Comparison of ENCODE assay signal across 8 cellular contexts in the genomic region with DNA sequence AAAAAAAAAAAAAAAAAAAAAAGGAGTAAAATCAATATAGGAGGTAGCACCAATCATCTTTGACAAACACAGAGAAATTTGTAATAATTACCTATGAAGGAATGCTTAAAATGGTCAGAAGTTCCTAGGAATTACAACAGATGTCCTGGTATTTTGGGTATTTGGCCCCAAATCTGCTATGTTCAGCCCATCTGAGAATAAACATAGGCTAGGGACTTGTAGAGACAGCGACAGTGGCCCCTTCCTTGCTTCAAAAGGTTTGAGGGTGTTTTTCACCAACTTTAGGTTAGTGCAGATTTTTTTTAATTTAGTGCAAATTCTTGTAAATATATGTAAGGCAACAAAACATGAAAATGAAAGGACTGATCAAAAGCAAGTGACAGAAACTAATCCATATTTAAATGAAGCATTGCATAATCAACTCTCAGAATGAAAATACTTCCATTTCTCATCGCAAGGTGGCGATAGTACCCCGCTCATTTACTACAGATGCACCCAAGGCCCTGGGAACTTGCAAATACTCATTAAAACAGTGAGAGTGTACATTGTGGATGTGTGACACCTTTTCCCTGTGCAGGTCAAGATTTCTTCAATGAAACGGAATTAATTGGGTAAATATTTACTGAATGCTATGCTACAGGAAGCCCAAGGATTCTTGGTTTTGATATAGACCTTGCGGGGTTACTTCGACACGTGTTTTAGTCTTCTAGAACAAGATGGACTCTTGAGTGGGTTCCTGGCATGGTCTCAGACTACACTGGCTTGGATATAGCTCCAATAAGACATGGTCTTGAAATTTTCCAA. TPM values are rescaled to one million over a fixed set of nuclear protein-coding genes. Genes with fewer than 3 reads are reported as not detected.
DNase-seq lines count a peak whose midpoint lies in the region; ATAC-seq, FAIRE-seq and TF ChIP-seq lines count a peak whose summit lies in the region.

No MANE protein-coding gene starts in this region.

- 48 to 49% methylated on average over 8 of the region's 8 CpGs for WGBS in aorta, 2 donors

- H3K4me2 ChIP-seq in OCI-LY3 (ENCODE audit: low read length) (peak overlapping the region; percentile 78), osteoblast (ENCODE audit: insufficient read depth, low read length) (no peak overlapping the region)

- H3K9ac ChIP-seq in OCI-LY3 (ENCODE audit: low read length) = peak overlapping the region; percentile 30; the same call in 1 of the 2 replicates

- peaks cover 3% of the 10 kb centered on the region for H3K4me1 ChIP-seq in OCI-LY3 (ENCODE audit: low read length)
- peaks cover 9% of the 10 kb centered on the region for H3K4me1 ChIP-seq in osteoblast (ENCODE audit: insufficient read depth, low read length)
- H3K4me1 ChIP-seq in aorta (ENCODE audit: control insufficient read depth in 1 of 2, insufficient read depth in 2 of 2, low read length in 2 of 2) = no peaks in the 10 kb centered on the region

- H3K36me3 ChIP-seq in OCI-LY3 (replicated peaks; ENCODE audit: low read depth, low read length) = no peaks in the 10 kb centered on the region
- no peaks in the 10 kb centered on the region for H3K36me3 ChIP-seq in osteoblast (ENCODE audit: insufficient read depth, low read length)
- H3K36me3 ChIP-seq in aorta (ENCODE audit: control insufficient read depth in 1 of 2, insufficient read depth in 2 of 2, low read length in 1 of 2) = no peaks in the 10 kb centered on the region

- H3K4me3 ChIP-seq in OCI-LY3 (ENCODE audit: low read length) (peak overlapping the region; percentile 68), osteoblast (ENCODE audit: insufficient read depth, low read length) (no peak overlapping the region), aorta (ENCODE audit: low read length in 2 of 2) (no peak overlapping the region)

- no peaks in the 10 kb centered on the region for H3K9me3 ChIP-seq in OCI-LY3 (ENCODE audit: insufficient read depth, low read length)
- H3K9me3 ChIP-seq in osteoblast (ENCODE audit: low read depth, low read length) = no peaks in the 10 kb centered on the region
- no peaks in the 10 kb centered on the region for H3K9me3 ChIP-seq in aorta (ENCODE audit: control insufficient read depth, low read length)

- peak; percentile 72 for ATAC-seq in aorta (ENCODE audit: low FRiP score)

- H3K79me2 ChIP-seq in OCI-LY3 (ENCODE audit: low read length) (no peaks in the 10 kb centered on the region), osteoblast (ENCODE audit: insufficient read depth, low read length) (no peaks in the 10 kb centered on the region)

- FAIRE-seq in D721Med (lab: Jason Lieb, UNC) = peak; percentile 88

- peak; percentile 32 for DNase-seq in D721Med (ENCODE audit: insufficient read length, low spot score)
- DNase-seq in GM20000 (ENCODE audit: low spot score) = peak; percentile 73
- DNase-seq in HPDE6-E6E7 (ENCODE audit: extremely low spot score) = peak; percentile 40
- DNase-seq in activated T-cell treated with anti-CD3 and anti-CD28 coated beads for 4 hours = peak; percentile 43
- peak; percentile 81 for DNase-seq in fibroblast of peridontal ligament (ENCODE audit: extremely low read depth)
- DNase-seq in osteoblast (ENCODE audit: insufficient read length, low spot score, missing footprints) = no peak
- DNase-seq in aorta = no peak

- no peaks in the 10 kb centered on the region for H4K20me1 ChIP-seq in OCI-LY3 (ENCODE audit: insufficient read depth, low read length)
- no peaks in the 10 kb centered on the region for H4K20me1 ChIP-seq in osteoblast (ENCODE audit: insufficient read depth, low read length)

- H3K27me3 ChIP-seq in OCI-LY3 (ENCODE audit: low read depth, low read length) (no peaks in the 10 kb centered on the region), osteoblast (ENCODE audit: insufficient read depth, low read length) (peaks cover 16% of the 10 kb centered on the region), aorta (ENCODE audit: control insufficient read depth in 1 of 2, insufficient read depth in 2 of 2, low read length in 1 of 2) (no peaks in the 10 kb centered on the region)

- intact Hi-C loops in aorta (cut with DNase I) = loop anchor here (1.0 to 10.0 kb wide), 4 partner anchors 88 to 420 kb away; no protein-coding TSS in a partner anchor

- TF ChIP-seq CTCF in D721Med (IDR thresholded peaks at IDR 0.05; ENCODE audit: insufficient read depth, missing control alignments) (peak; percentile 89), GM20000 (IDR thresholded peaks at IDR 0.05; ENCODE audit: extremely low read depth, missing control alignments) (peak; percentile 49), OCI-LY3 (IDR thresholded peaks at IDR 0.05; ENCODE audit: low read depth, low read length) (peak; percentile 71), osteoblast (IDR thresholded peaks at IDR 0.05; ENCODE audit: extremely low read depth, low read depth, low read length) (peak; percentile 76)

- peak overlapping the region; percentile 80 for H2AFZ ChIP-seq in OCI-LY3 (ENCODE audit: low read depth, low read length)
- no peak overlapping the region for H2AFZ ChIP-seq in osteoblast (ENCODE audit: low read length)

- H3K27ac ChIP-seq in OCI-LY3 (ENCODE audit: low read length) (no peak overlapping the region), osteoblast (ENCODE audit: low read depth, low read length) (no peak overlapping the region), aorta (ENCODE audit: low read depth in 1 of 2, low read length in 2 of 2) (no peak overlapping the region)

RNA-seq across cellular contexts. Expression of gene FAM124B, which starts 44.6 kb away (rescaled TPM):
- total RNA-seq in osteoblast (not detected in 2 replicates), aorta (1 to 10 TPM; 2.4 to 4.8 TPM)
- polyA plus RNA-seq in aorta = not detected

Comparison
In these comparisons a context has a peak if more than half of its experiments do, and no peak if none do; other contexts are left out.
1. DNase-seq: peak in D721Med (single experiment), GM20000 (single experiment), HPDE6-E6E7 (single experiment), activated T-cell treated with anti-CD3 and anti-CD28 coated beads for 4 hours (single experiment) and fibroblast of peridontal ligament (single experiment); none in osteoblast (single experiment) and aorta (0 of 2).
2. Peak in every context shown above with its lines, with median percentiles within 50 percentile points of each other: CTCF ChIP-seq.